1 cellular context compared by ENCODE assay signal in the genomic region with DNA sequence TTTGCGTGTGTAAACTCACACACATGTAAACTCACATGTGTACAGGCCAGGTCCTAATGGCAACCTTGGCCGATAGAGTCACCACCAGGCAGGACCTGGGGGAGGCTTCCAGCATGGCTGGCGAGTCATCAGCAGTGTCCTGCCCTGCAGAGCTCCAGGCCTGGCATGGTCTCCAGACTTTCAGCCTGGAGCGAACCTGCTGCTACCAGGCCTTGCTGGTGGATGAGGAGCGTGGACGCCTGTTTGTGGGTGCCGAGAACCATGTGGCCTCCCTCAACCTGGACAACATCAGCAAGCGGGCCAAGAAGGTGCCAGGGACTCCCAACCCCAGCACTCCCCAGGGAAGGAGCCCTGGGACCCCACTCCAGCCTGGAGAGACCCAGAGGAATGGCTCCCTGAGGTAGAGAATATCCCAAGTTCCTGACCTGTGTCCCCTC.
TF ChIP-seq lines count a peak whose summit lies in the region.

No MANE protein-coding gene starts in this region.

TF ChIP-seq in HepG2, 621 proteins besides CTCF, POLR2A, EP300 and RAD21 (continues in another document):
- TF ChIP-seq MBD4 (IDR thresholded peaks at IDR 0.05; ENCODE audit: borderline replicate concordance, low read length) (no peak), TFDP1 (CRISPR knock-in tag; IDR thresholded peaks at IDR 0.05; ENCODE audit: borderline replicate concordance) (0 out of 2 replicates have a peak, but pooled peaks have one; percentile 4), ATF4 (CRISPR knock-in tag; IDR thresholded peaks at IDR 0.05) (no peak), YEATS4 (CRISPR knock-in tag; IDR thresholded peaks at IDR 0.05; ENCODE audit: borderline replicate concordance) (0 out of 2 replicates have a peak, but pooled peaks have one; percentile 38), ZNF800 (CRISPR knock-in tag; IDR thresholded peaks at IDR 0.05) (no peak), IKZF4 (CRISPR knock-in tag; IDR thresholded peaks at IDR 0.05; ENCODE audit: borderline replicate concordance, low read depth, not compliant biosample characterization) (no peak), KLF15 (CRISPR knock-in tag; IDR thresholded peaks at IDR 0.05; ENCODE audit: borderline replicate concordance) (no peak), ZNF431 (CRISPR knock-in tag; IDR thresholded peaks at IDR 0.05; ENCODE audit: borderline replicate concordance, low read depth) (no peak), ZNF230 (CRISPR knock-in tag; IDR thresholded peaks at IDR 0.05) (no peak), ZBTB1 (CRISPR knock-in tag; IDR thresholded peaks at IDR 0.05; ENCODE audit: borderline replicate concordance) (no peak), FOXM1 (CRISPR knock-in tag; IDR thresholded peaks at IDR 0.05) (no peak), FOXP4 (CRISPR knock-in tag; IDR thresholded peaks at IDR 0.05) (0 out of 2 replicates have a peak, but pooled peaks have one; percentile 27), GATAD1 (CRISPR knock-in tag; IDR thresholded peaks at IDR 0.05) (no peak), RELA (CRISPR knock-in tag; IDR thresholded peaks at IDR 0.05) (no peak), PPARG (CRISPR knock-in tag; conservative IDR thresholded peaks at IDR 0.05) (no peak), ZNF747 (CRISPR knock-in tag; IDR thresholded peaks at IDR 0.05; ENCODE audit: borderline replicate concordance) (no peak), DR1 (CRISPR knock-in tag; IDR thresholded peaks at IDR 0.05) (no peak), ZNF136 (CRISPR knock-in tag; IDR thresholded peaks at IDR 0.05; ENCODE audit: low read depth) (no peak), FOXC1 (CRISPR knock-in tag; IDR thresholded peaks at IDR 0.05; ENCODE audit: borderline replicate concordance) (0 out of 2 replicates have a peak, but pooled peaks have one; percentile 15), DPF2 (CRISPR knock-in tag; IDR thresholded peaks at IDR 0.05; ENCODE audit: borderline replicate concordance, low read depth) (no peak), ZHX2 (IDR thresholded peaks at IDR 0.05; ENCODE audit: low read depth) (no peak), ZHX2 (CRISPR knock-in tag; IDR thresholded peaks at IDR 0.05; ENCODE audit: borderline replicate concordance) (no peak), KDM5B (CRISPR knock-in tag; IDR thresholded peaks at IDR 0.05; ENCODE audit: borderline replicate concordance) (peak; percentile 1; the same call in 1 of the 2 replicates), PTBP1 (IDR thresholded peaks at IDR 0.05; ENCODE audit: low read depth, low read length, poor library complexity, severe bottlenecking) (no peak), ZNF451 (CRISPR knock-in tag; IDR thresholded peaks at IDR 0.05) (0 out of 2 replicates have a peak, but pooled peaks have one; percentile 23), ZNF761 (CRISPR knock-in tag; conservative IDR thresholded peaks at IDR 0.05) (peak; percentile 58; the same call in 1 of the 2 replicates), ZNF605 (CRISPR knock-in tag; IDR thresholded peaks at IDR 0.05) (no peak), RFXAP (CRISPR knock-in tag; IDR thresholded peaks at IDR 0.05; ENCODE audit: borderline replicate concordance) (peak; percentile 47; the same call in 1 of the 2 replicates)
- TF ChIP-seq, protein P1, sequence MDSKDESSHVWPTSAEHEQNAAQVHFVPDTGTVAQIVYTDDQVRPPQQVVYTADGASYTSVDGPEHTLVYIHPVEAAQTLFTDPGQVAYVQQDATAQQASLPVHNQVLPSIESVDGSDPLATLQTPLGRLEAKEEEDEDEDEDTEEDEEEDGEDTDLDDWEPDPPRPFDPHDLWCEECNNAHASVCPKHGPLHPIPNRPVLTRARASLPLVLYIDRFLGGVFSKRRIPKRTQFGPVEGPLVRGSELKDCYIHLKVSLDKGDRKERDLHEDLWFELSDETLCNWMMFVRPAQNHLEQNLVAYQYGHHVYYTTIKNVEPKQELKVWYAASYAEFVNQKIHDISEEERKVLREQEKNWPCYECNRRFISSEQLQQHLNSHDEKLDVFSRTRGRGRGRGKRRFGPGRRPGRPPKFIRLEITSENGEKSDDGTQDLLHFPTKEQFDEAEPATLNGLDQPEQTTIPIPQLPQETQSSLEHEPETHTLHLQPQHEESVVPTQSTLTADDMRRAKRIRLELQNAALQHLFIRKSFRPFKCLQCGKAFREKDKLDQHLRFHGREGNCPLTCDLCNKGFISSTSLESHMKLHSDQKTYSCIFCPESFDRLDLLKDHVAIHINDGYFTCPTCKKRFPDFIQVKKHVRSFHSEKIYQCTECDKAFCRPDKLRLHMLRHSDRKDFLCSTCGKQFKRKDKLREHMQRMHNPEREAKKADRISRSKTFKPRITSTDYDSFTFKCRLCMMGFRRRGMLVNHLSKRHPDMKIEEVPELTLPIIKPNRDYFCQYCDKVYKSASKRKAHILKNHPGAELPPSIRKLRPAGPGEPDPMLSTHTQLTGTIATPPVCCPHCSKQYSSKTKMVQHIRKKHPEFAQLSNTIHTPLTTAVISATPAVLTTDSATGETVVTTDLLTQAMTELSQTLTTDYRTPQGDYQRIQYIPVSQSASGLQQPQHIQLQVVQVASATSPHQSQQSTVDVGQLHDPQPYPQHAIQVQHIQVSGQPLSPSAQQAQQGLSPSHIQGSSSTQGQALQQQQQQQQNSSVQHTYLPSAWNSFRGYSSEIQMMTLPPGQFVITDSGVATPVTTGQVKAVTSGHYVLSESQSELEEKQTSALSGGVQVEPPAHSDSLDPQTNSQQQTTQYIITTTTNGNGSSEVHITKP (CRISPR knock-in tag; IDR thresholded peaks at IDR 0.05; ENCODE audit: low read depth) = no peak
- TF ChIP-seq, protein P2, sequence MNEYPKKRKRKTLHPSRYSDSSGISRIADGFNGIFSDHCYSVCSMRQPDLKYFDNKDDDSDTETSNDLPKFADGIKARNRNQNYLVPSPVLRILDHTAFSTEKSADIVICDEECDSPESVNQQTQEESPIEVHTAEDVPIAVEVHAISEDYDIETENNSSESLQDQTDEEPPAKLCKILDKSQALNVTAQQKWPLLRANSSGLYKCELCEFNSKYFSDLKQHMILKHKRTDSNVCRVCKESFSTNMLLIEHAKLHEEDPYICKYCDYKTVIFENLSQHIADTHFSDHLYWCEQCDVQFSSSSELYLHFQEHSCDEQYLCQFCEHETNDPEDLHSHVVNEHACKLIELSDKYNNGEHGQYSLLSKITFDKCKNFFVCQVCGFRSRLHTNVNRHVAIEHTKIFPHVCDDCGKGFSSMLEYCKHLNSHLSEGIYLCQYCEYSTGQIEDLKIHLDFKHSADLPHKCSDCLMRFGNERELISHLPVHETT (CRISPR knock-in tag; conservative IDR thresholded peaks at IDR 0.05) = no peak
- TF ChIP-seq, protein P3, sequence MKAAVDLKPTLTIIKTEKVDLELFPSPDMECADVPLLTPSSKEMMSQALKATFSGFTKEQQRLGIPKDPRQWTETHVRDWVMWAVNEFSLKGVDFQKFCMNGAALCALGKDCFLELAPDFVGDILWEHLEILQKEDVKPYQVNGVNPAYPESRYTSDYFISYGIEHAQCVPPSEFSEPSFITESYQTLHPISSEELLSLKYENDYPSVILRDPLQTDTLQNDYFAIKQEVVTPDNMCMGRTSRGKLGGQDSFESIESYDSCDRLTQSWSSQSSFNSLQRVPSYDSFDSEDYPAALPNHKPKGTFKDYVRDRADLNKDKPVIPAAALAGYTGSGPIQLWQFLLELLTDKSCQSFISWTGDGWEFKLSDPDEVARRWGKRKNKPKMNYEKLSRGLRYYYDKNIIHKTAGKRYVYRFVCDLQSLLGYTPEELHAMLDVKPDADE (CRISPR knock-in tag; IDR thresholded peaks at IDR 0.05) = no peak
- TF ChIP-seq, protein P4, sequence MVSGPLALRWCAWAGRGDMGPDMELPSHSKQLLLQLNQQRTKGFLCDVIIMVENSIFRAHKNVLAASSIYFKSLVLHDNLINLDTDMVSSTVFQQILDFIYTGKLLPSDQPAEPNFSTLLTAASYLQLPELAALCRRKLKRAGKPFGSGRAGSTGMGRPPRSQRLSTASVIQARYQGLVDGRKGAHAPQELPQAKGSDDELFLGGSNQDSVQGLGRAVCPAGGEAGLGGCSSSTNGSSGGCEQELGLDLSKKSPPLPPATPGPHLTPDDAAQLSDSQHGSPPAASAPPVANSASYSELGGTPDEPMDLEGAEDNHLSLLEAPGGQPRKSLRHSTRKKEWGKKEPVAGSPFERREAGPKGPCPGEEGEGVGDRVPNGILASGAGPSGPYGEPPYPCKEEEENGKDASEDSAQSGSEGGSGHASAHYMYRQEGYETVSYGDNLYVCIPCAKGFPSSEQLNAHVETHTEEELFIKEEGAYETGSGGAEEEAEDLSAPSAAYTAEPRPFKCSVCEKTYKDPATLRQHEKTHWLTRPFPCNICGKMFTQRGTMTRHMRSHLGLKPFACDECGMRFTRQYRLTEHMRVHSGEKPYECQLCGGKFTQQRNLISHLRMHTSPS (CRISPR knock-in tag; IDR thresholded peaks at IDR 0.05; ENCODE audit: low read depth) = peak; percentile 6; the same call in 1 of the 2 replicates
- TF ChIP-seq, protein P5, sequence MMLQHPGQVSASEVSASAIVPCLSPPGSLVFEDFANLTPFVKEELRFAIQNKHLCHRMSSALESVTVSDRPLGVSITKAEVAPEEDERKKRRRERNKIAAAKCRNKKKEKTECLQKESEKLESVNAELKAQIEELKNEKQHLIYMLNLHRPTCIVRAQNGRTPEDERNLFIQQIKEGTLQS (CRISPR knock-in tag; IDR thresholded peaks at IDR 0.05) = no peak
